1 cellular context compared by ENCODE assay signal in the genomic region with DNA sequence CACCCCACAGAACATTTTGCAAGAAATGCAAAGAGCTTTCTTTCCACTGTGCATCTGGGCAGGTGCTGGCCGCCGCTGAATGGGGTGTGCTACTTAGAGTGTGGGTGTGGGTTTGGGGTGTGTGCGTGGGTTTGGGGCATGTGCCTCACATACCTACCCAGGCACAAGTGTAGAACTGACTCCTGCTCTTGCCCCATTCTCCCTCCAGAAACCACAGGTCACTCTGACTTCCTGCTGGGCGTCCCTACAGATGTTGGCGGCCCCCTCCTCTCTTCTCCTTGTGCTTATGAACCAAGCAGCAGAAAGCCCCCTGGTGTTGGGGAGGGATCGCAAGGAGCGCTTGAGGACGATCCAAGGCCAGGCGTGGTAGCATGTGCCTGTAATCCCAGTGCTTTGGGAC.
TF ChIP-seq lines count a peak whose summit lies in the region.

No MANE protein-coding gene starts in this region.

TF ChIP-seq in WTC11, 78 proteins besides CTCF, POLR2A, EP300 and RAD21 (continued from another document):
- TF ChIP-seq, protein P1, sequence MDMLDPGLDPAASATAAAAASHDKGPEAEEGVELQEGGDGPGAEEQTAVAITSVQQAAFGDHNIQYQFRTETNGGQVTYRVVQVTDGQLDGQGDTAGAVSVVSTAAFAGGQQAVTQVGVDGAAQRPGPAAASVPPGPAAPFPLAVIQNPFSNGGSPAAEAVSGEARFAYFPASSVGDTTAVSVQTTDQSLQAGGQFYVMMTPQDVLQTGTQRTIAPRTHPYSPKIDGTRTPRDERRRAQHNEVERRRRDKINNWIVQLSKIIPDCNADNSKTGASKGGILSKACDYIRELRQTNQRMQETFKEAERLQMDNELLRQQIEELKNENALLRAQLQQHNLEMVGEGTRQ (CRISPR knock-in tag; IDR thresholded peaks at IDR 0.05): no peak
- TF ChIP-seq ZSCAN18 (CRISPR knock-in tag; IDR thresholded peaks at IDR 0.05) (no peak), STAT6 (CRISPR knock-in tag; conservative IDR thresholded peaks at IDR 0.05; ENCODE audit: low read depth) (no peak), EMX1 (CRISPR knock-in tag; IDR thresholded peaks at IDR 0.05) (no peak), CREM (CRISPR knock-in tag; IDR thresholded peaks at IDR 0.05) (no peak), PRRX2 (CRISPR knock-in tag; IDR thresholded peaks at IDR 0.05) (no peak), CBFB (CRISPR knock-in tag; IDR thresholded peaks at IDR 0.05; ENCODE audit: low read depth) (no peak), ZNF121 (CRISPR knock-in tag; IDR thresholded peaks at IDR 0.05) (no peak), NR3C1 (CRISPR knock-in tag; conservative IDR thresholded peaks at IDR 0.05; ENCODE audit: low read depth) (no peak), ZNF317 (CRISPR knock-in tag; IDR thresholded peaks at IDR 0.05; ENCODE audit: borderline replicate concordance, low read depth) (no peak), ZNF281 (CRISPR knock-in tag; IDR thresholded peaks at IDR 0.05) (no peak), FOXP1 (CRISPR knock-in tag; IDR thresholded peaks at IDR 0.05; ENCODE audit: borderline replicate concordance) (no peak)
- TF ChIP-seq, protein P2, sequence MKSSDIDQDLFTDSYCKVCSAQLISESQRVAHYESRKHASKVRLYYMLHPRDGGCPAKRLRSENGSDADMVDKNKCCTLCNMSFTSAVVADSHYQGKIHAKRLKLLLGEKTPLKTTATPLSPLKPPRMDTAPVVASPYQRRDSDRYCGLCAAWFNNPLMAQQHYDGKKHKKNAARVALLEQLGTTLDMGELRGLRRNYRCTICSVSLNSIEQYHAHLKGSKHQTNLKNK (CRISPR knock-in tag; IDR thresholded peaks at IDR 0.05): no peak
